ENCODE assay signal across 9 cellular contexts in the genomic region with DNA sequence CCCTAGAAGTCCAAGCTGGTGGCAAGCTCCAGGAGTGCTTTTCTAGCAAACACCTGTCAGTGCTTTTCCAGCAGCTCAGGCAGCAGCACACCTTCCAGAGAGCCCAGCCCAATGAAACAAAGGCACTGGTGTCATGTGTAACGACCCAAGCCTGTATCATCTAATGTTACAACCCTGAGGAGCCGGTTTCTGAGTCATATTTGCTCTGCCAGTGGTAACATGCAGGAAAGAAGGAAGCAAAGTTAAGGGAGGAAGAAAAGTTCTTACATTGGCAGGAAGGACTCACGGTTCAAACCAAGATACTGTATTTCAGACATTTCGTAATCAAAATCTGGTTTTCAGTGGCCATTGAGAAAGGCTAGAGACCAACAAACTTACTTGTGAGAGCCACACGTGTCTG. TPM values are rescaled to one million over a fixed set of nuclear protein-coding genes. Genes with fewer than 3 reads are reported as not detected.
DNase-seq lines count a peak whose midpoint lies in the region; ATAC-seq, FAIRE-seq and TF ChIP-seq lines count a peak whose summit lies in the region.
"Had no signal": no experiment of that assay in that cellular context is flagged by ENCODE, and none has a peak within 500 bp of the region (broad histone marks: within the 10 kb centered on the region; RNA-seq: fewer than 3 reads in every experiment).

ANKRD22 (minus strand) TSS at position 139 of the 400 bp plus-strand sequence. CDS start 237 bp downstream, outside the sequence.

- H2BK120ac ChIP-seq in H1 (replicated peaks; ENCODE audit: low read depth, low read length): no peak within 1 kb of the TSS

- no peak for TF ChIP-seq POLR2A in H1 (IDR thresholded peaks at IDR 0.05; ENCODE audit: control extremely low read depth in 1 of 2, low read depth in 2 of 2, low read length in 2 of 2)

- peak; percentile 67 to 71 for ATAC-seq in natural killer cell treated with Interleukin-12 subunit alpha and Interleukin-12 subunit beta and Interleukin-15 and Interleukin-18, amount 100 ng/mL, for 72 hours
- ATAC-seq in GM21717 (IDR thresholded peaks at IDR 0.05; ENCODE audit: unreplicated experiment): no peak

- no peak within 1 kb of the TSS for H3K9ac ChIP-seq in H1 (replicated peaks in 1 of 4; ENCODE audit: extremely low read depth in 1 of 4, low read depth in 3 of 4, low read length in 3 of 4)

- 0 out of 4 replicates have a peak within 1 kb of the TSS, but pooled peaks of 1 of the 2 experiments have one; percentile 9 for H3K4me2 ChIP-seq in H1 (ENCODE audit: insufficient read depth in 1 of 2, low read depth in 2 of 2, low read length in 2 of 2)

- H2AK5ac ChIP-seq in H1 (ENCODE audit: low read depth, low read length): no peak within 1 kb of the TSS

- H3K4me3 Mint-ChIP-seq in natural killer cell treated with Interleukin-12 subunit alpha and Interleukin-12 subunit beta and Interleukin-15 and Interleukin-18, amount 100 ng/mL, for 72 hours: peak within 1 kb of the TSS; percentile 28

- 61% methylated on average over 5 of the region's 5 CpGs; no CpG with 5 or more reads in 1 of the 2 experiments for WGBS in H1 (ENCODE audit: extremely low coverage in 1 of 2, insufficient coverage in 1 of 2, insufficient read length in 1 of 2, insufficient replicate concordance in 2 of 2, low coverage in 1 of 2, low lambda C conversion rate in 2 of 2, missing lambda C conversion rate in 1 of 2), 2 experiments

- POLR2A ChIA-PET in H1 (lab: Charles Lee; ENCODE audit: partially characterized antibody): no interaction called here

- H3K79me2 ChIP-seq in H1 (ENCODE audit: control insufficient read depth in 1 of 2, insufficient read depth in 2 of 2, low read length in 2 of 2): no peaks in the 10 kb centered on the region

- no peak within 1 kb of the TSS for H2BK5ac ChIP-seq in H1 (ENCODE audit: low read depth, low read length)

- H3K9me3 ChIP-seq in H1 (ENCODE audit: insufficient read depth in 2 of 2, low read depth in 1 of 2, low read length in 1 of 2): no peaks in the 10 kb centered on the region

- H3K27ac Mint-ChIP-seq in natural killer cell treated with Interleukin-12 subunit alpha and Interleukin-12 subunit beta and Interleukin-15 and Interleukin-18, amount 100 ng/mL, for 72 hours: no peak within 1 kb of the TSS

- no peak within 1 kb of the TSS for H3K18ac ChIP-seq in H1 (ENCODE audit: extremely low read depth, low read length)

- H3K36me3 Mint-ChIP-seq in natural killer cell treated with Interleukin-12 subunit alpha and Interleukin-12 subunit beta and Interleukin-15 and Interleukin-18, amount 100 ng/mL, for 72 hours: no peaks in the 10 kb centered on the region

- no peak within 1 kb of the TSS for H4K91ac ChIP-seq in H1 (replicated peaks; ENCODE audit: insufficient read length, low read length)

- no peak for FAIRE-seq in H1 (lab: Jason Lieb, UNC)

- no peaks in the 10 kb centered on the region for H3K9me3 Mint-ChIP-seq in natural killer cell treated with Interleukin-12 subunit alpha and Interleukin-12 subunit beta and Interleukin-15 and Interleukin-18, amount 100 ng/mL, for 72 hours

- TF ChIP-seq EP300 in H1 (IDR thresholded peaks at IDR 0.05; ENCODE audit: borderline replicate concordance in 1 of 2, low read depth in 2 of 2, low read length in 2 of 2): no peak

- H3K27me3 ChIP-seq in H1 (replicated peaks in 1 of 4; ENCODE audit: control insufficient read depth in 3 of 4, extremely low read depth in 1 of 4, insufficient read depth in 3 of 4, low read length in 3 of 4): no peaks in the 10 kb centered on the region

- no peak within 1 kb of the TSS for H3K56ac ChIP-seq in H1 (replicated peaks; ENCODE audit: insufficient read length, low read depth, low read length)

- H2BK12ac ChIP-seq in H1 (ENCODE audit: low read depth, low read length): no peak within 1 kb of the TSS

- no peak within 1 kb of the TSS for H4K8ac ChIP-seq in H1 (ENCODE audit: extremely low read depth, insufficient read depth, low read length)

- TF ChIP-seq RAD21 in H1 (IDR thresholded peaks at IDR 0.05 in 1 of 2, conservative IDR thresholded peaks at IDR 0.05 in 1 of 2; ENCODE audit: low read depth in 2 of 2, low read length in 2 of 2): no peak

- no peak within 1 kb of the TSS for H3K23ac ChIP-seq in H1 (ENCODE audit: insufficient read length)

- no peak within 1 kb of the TSS for H3K27ac ChIP-seq in H1 (ENCODE audit: low read depth, low read length)

- no peaks in the 10 kb centered on the region for H3K79me1 ChIP-seq in H1 (ENCODE audit: low read depth, low read length)

- DNase-seq in GDM1 (lab: John Stamatoyannopoulos, UW) (peak; percentile 42), NCI-H226 (peak; percentile 78), H1 (ENCODE audit: low read depth in 1 of 2, low spot score in 2 of 2) (no peak), hepatic stellate cell (ENCODE audit: low spot score) (no peak), globus pallidus (ENCODE audit: low spot score) (no peak)
- DNase-seq in natural killer cell treated with Interleukin-12 subunit alpha and Interleukin-12 subunit beta and Interleukin-15 and Interleukin-18, amount 100 ng/mL, for 72 hours (ENCODE audit: low spot score): no peak
- no peak for DNase-seq in activated CD4-positive, alpha-beta T cell treated with anti-CD3 and anti-CD28 coated beads, Interleukin-2, amount 50 U/mL, for 4 hours

- no peaks in the 10 kb centered on the region for H3K36me3 ChIP-seq in H1 (ENCODE audit: control insufficient read depth in 2 of 4, insufficient read depth in 4 of 4, low read length in 3 of 4)

- no peaks in the 10 kb centered on the region for H3K27me3 Mint-ChIP-seq in natural killer cell treated with Interleukin-12 subunit alpha and Interleukin-12 subunit beta and Interleukin-15 and Interleukin-18, amount 100 ng/mL, for 72 hours

- H3K4ac ChIP-seq in H1 (replicated peaks; ENCODE audit: insufficient read length, low read depth, low read length): no peak within 1 kb of the TSS

- no peaks in the 10 kb centered on the region for H3K23me2 ChIP-seq in H1 (ENCODE audit: low read depth, low read length)

- peaks cover 25 to 31% of the 10 kb centered on the region in 2 donors for H3K4me1 Mint-ChIP-seq in natural killer cell treated with Interleukin-12 subunit alpha and Interleukin-12 subunit beta and Interleukin-15 and Interleukin-18, amount 100 ng/mL, for 72 hours (ENCODE audit: low read depth in 2 of 2)

- no peaks in the 10 kb centered on the region for H4K20me1 ChIP-seq in H1 (replicated peaks in 1 of 2; ENCODE audit: control insufficient read depth in 1 of 2, insufficient read depth in 2 of 2, low read length in 2 of 2)

- no peak within 1 kb of the TSS for H3K14ac ChIP-seq in H1 (ENCODE audit: insufficient read length)

- H3K4me1 ChIP-seq in H1 (replicated peaks in 1 of 4; ENCODE audit: control insufficient read depth in 3 of 4, insufficient read depth in 4 of 4, low read length in 3 of 4): peaks cover 0 to 3% (median 0%) of the 10 kb centered on the region in 4 experiments; a peak in 3 of 7 replicates

- H2AFZ ChIP-seq in H1 (ENCODE audit: low read length): peak within 1 kb of the TSS; percentile 99

- H2BK15ac ChIP-seq in H1 (ENCODE audit: low read length): no peak within 1 kb of the TSS

- no peak within 1 kb of the TSS for H2BK20ac ChIP-seq in H1 (ENCODE audit: low read length)

- TF ChIP-seq CTCF in H1 (IDR thresholded peaks at IDR 0.05; ENCODE audit: control extremely low read depth in 1 of 3, insufficient read depth in 1 of 3, low read depth in 1 of 3, low read length in 3 of 3): no peak

- CTCF ChIA-PET in H1 (lab: Charles Lee; ENCODE audit: partially characterized antibody): interaction anchor here (0.6 to 2.1 kb wide), 7 partner anchors 12 to 135 kb away, joined by 3 to 6 read pairs (median 3); no protein-coding TSS in a partner anchor

- no peak within 1 kb of the TSS for H4K5ac ChIP-seq in H1 (ENCODE audit: insufficient read length, low read depth, low read length)

- no peak within 1 kb of the TSS for H3K4me3 ChIP-seq in H1 (ENCODE audit: extremely low read depth in 1 of 4, insufficient read depth in 2 of 4, low read depth in 3 of 4, low read length in 4 of 4)

TF ChIP-seq in H1, 55 proteins besides CTCF, POLR2A, EP300 and RAD21:
- TF ChIP-seq GABPA (IDR thresholded peaks at IDR 0.05; ENCODE audit: borderline replicate concordance, insufficient read depth, low read length) (no peak), HDAC2 (IDR thresholded peaks at IDR 0.05; ENCODE audit: borderline replicate concordance in 1 of 2, low read depth in 2 of 2, low read length in 2 of 2) (no peak), CBX5 (IDR thresholded peaks at IDR 0.05; ENCODE audit: low read depth, low read length) (no peak), SP2 (IDR thresholded peaks at IDR 0.05; ENCODE audit: low read length) (no peak), FOSL1 (IDR thresholded peaks at IDR 0.05; ENCODE audit: insufficient read depth, low read depth, low read length) (no peak), KDM5A (IDR thresholded peaks at IDR 0.05; ENCODE audit: low read length) (no peak), YY1 (IDR thresholded peaks at IDR 0.05; ENCODE audit: low read depth, low read length) (no peak), POU5F1 (IDR thresholded peaks at IDR 0.05; ENCODE audit: low read depth, low read length) (no peak), SP4 (IDR thresholded peaks at IDR 0.05; ENCODE audit: low read length) (no peak), NRF1 (IDR thresholded peaks at IDR 0.05; ENCODE audit: low read depth, low read length) (no peak), SAP30 (IDR thresholded peaks at IDR 0.05; ENCODE audit: insufficient read depth, insufficient replicate concordance, low read length) (no peak), ASH2L (IDR thresholded peaks at IDR 0.05; ENCODE audit: low read length) (no peak), TAF7 (optimal IDR thresholded peaks at IDR 0.05; ENCODE audit: borderline replicate concordance, low read depth, low read length) (no peak), KDM1A (IDR thresholded peaks at IDR 0.05; ENCODE audit: borderline replicate concordance, low read length) (no peak), TAF1 (IDR thresholded peaks at IDR 0.05; ENCODE audit: low read depth, low read length) (no peak), PHF8 (conservative IDR thresholded peaks at IDR 0.05; ENCODE audit: low read depth, low read length) (no peak)
TF ChIP-seq in H1: peak in this region for 0.

RNA-seq across cellular contexts. Expression of gene ANKRD22, which starts in this region (rescaled TPM):
- total RNA-seq in H1 (2021; fragmentation: NEBNext Ultra II Directional; extraction: Animal tissue kit (Norgen Biotek cat#: 25700)): not detected in 2 replicates
- polyA plus RNA-seq in H1 (2011; rRNA removed): 0.05 and 0.68 TPM in 2 replicates
- 0.14 TPM for polyA plus RNA-seq in H1 (2011; cell fraction: cytosol; rRNA removed)
- 0.07 TPM for polyA plus RNA-seq in H1 (2011; cell fraction: nucleus; rRNA removed)
- polyA plus RNA-seq in H1 (2012, experiment 1 of 2): 0.37 to 0.94 TPM (median 0.47 TPM) in 4 replicates
- polyA plus RNA-seq in H1 (2012, experiment 2 of 2): 0.10 TPM
- polyA plus RNA-seq in H1 (2013, experiment 1 of 2): not detected
- polyA plus RNA-seq in H1 (2013, experiment 2 of 2): not detected
- 0.20 TPM in 1 of 2 replicates, not detected in the other for polyA minus RNA-seq in H1 (2011; rRNA and poly(A)+ RNA removed)
- not detected for polyA minus RNA-seq in H1 (2011; cell fraction: cytosol; rRNA and poly(A)+ RNA removed)
- polyA minus RNA-seq in H1 (2011; cell fraction: nucleus; rRNA and poly(A)+ RNA removed): not detected
- total RNA-seq in natural killer cell treated with Interleukin-12 subunit alpha and Interleukin-12 subunit beta and Interleukin-15 and Interleukin-18, amount 100 ng/mL, for 72 hours: under 1 TPM; 0.29 to 0.73 TPM
- total RNA-seq: chondrocyte had no signal

Comparison
In these comparisons a context has a peak if more than half of its experiments do, and no peak if none do; other contexts are left out.
1. Peak in ATAC-seq in natural killer cell treated with Interleukin-12 subunit alpha and Interleukin-12 subunit beta and Interleukin-15 and Interleukin-18, amount 100 ng/mL, for 72 hours; RNA of the gene not detected or under 1 TPM.
2. DNase-seq: peak in GDM1 (single experiment) and NCI-H226 (single experiment); none in H1 (0 of 2), natural killer cell treated with Interleukin-12 subunit alpha and Interleukin-12 subunit beta and Interleukin-15 and Interleukin-18, amount 100 ng/mL, for 72 hours (single experiment), activated CD4-positive, alpha-beta T cell treated with anti-CD3 and anti-CD28 coated beads, Interleukin-2, amount 50 U/mL, for 4 hours (0 of 2), hepatic stellate cell (single experiment) and globus pallidus (single experiment).